ENCODE assay signal across 16 cellular contexts in genomic region chr15:70475921-70476320, GRCh38.
DNase-seq lines count a peak whose midpoint lies in the region; ATAC-seq, FAIRE-seq and TF ChIP-seq lines count a peak whose summit lies in the region.
"Had no signal": no experiment of that assay in that cellular context is flagged by ENCODE, and none has a peak within 500 bp of the region (broad histone marks: within the 10 kb centered on the region; RNA-seq: fewer than 3 reads in every experiment).

No MANE protein-coding gene starts in this region.

- FAIRE-seq in D721Med (lab: Jason Lieb, UNC) = no peak
- FAIRE-seq: GM18507, GM19239 had no signal

- H2BK5ac ChIP-seq in mesenchymal stem cell (ENCODE audit: low read depth, low read length, poor library complexity, severe bottlenecking) = no peak overlapping the region

- no peaks in the 10 kb centered on the region for H3K9me3 Mint-ChIP-seq in activated naive CD4-positive, alpha-beta T cell treated with anti-CD3 and anti-CD28 coated beads for 36 hours
- H3K9me3 Mint-ChIP-seq: activated B cell treated with CpG ODN at 0.5 μM for 24 hours had no signal

- H2BK120ac ChIP-seq in mesenchymal stem cell (ENCODE audit: low read depth, low read length) = no peak overlapping the region

- peak; percentile 53 for DNase-seq in ACHN
- peak; percentile 85 for DNase-seq in HS-27A (ENCODE audit: low read depth)
- DNase-seq in SW480 (ENCODE audit: low spot score) = peak; percentile 39
- DNase-seq in mesenchymal stem cell = no peak
- DNase-seq in SJCRH30 = no peak
- DNase-seq in D721Med (ENCODE audit: insufficient read length, low spot score) = no peak
- DNase-seq in activated naive CD4-positive, alpha-beta T cell treated with anti-CD3 and anti-CD28 coated beads for 36 hours = no peak
- DNase-seq: activated B cell treated with CpG ODN at 0.5 μM for 24 hours, activated gamma-delta T cell treated with Interleukin-2 at 50 U/mL for 16 hours, DMS 273 treated with DMSO at 0.1 percent for 48 hours, NCI-H1930 had no signal

- no peak for TF ChIP-seq CTCF in D721Med (IDR thresholded peaks at IDR 0.05; ENCODE audit: insufficient read depth, missing control alignments)

- no peak overlapping the region for H4K91ac ChIP-seq in mesenchymal stem cell (ENCODE audit: low read length)

- H3K79me1 ChIP-seq in mesenchymal stem cell (replicated peaks; ENCODE audit: low read length, poor library complexity, severe bottlenecking) = no peaks in the 10 kb centered on the region

- H3K4me3 ChIP-seq in mesenchymal stem cell (ENCODE audit: insufficient read depth in 1 of 2, low read depth in 1 of 2, low read length in 2 of 2) (no peak overlapping the region), SJCRH30 (no peak overlapping the region)
- H3K4me3 ChIP-seq: hepatocyte had no signal

- no peaks in the 10 kb centered on the region for H3K9me3 ChIP-seq in mesenchymal stem cell (ENCODE audit: control insufficient read depth, low read length)
- H3K9me3 ChIP-seq in SJCRH30 (replicated peaks) = no peaks in the 10 kb centered on the region

- H3K27me3 ChIP-seq in mesenchymal stem cell (ENCODE audit: control insufficient read depth in 1 of 2, insufficient read depth in 1 of 2, low read length in 2 of 2) (peaks cover 0 to 34% of the 10 kb centered on the region in 2 experiments), SJCRH30 (peaks cover 12% of the 10 kb centered on the region; the same call in 1 of the 2 replicates)
- H3K27me3 ChIP-seq: hepatocyte had no signal

- H2BK15ac ChIP-seq in mesenchymal stem cell (ENCODE audit: low read depth, poor library complexity, severe bottlenecking) = no peak overlapping the region

- in situ Hi-C loops in ACHN (cut with HindIII; ENCODE audit: low pct_ligation_motif_present, low pct_unique_long_range_greater_than_20kb, low sequenced_read_pairs) = no loop called here

- H3K36me3 ChIP-seq in mesenchymal stem cell (ENCODE audit: control insufficient read depth in 1 of 2, insufficient read depth in 2 of 2, low read depth in 1 of 2, low read length in 2 of 2) (no peaks in the 10 kb centered on the region), SJCRH30 (no peaks in the 10 kb centered on the region)

- CTCF ChIA-PET in activated naive CD4-positive, alpha-beta T cell treated with anti-CD3 and anti-CD28 coated beads for 36 hours (lab: Charles Lee) = interaction anchor here (0.5 to 2.6 kb wide), 4 partner anchors 10 to 1000 kb away, joined by 3 to 14 read pairs (median 6); no protein-coding TSS in a partner anchor

- H3K4me2 ChIP-seq in mesenchymal stem cell (ENCODE audit: low read length, poor library complexity, severe bottlenecking) = no peak overlapping the region
- H3K4me2 ChIP-seq: hepatocyte had no signal

- H3K4me3 Mint-ChIP-seq in activated naive CD4-positive, alpha-beta T cell treated with anti-CD3 and anti-CD28 coated beads for 36 hours = no peak overlapping the region

- no peak overlapping the region for H2AFZ ChIP-seq in mesenchymal stem cell (ENCODE audit: low read depth, low read length)
- H2AFZ ChIP-seq: hepatocyte had no signal

- no peak overlapping the region for H3K9ac ChIP-seq in mesenchymal stem cell (ENCODE audit: low read length)

- H3K27me3 Mint-ChIP-seq in activated naive CD4-positive, alpha-beta T cell treated with anti-CD3 and anti-CD28 coated beads for 36 hours (ENCODE audit: low read depth) = peaks cover 9% of the 10 kb centered on the region
- H3K27me3 Mint-ChIP-seq: activated B cell treated with CpG ODN at 0.5 μM for 24 hours had no signal

- ATAC-seq in HG02759 (IDR thresholded peaks at IDR 0.05; ENCODE audit: unreplicated experiment) = no peak

- H4K8ac ChIP-seq in mesenchymal stem cell (ENCODE audit: low read length) = no peak overlapping the region

- no peak overlapping the region for H3K4ac ChIP-seq in mesenchymal stem cell (ENCODE audit: low read depth in 1 of 2, low read length in 2 of 2)

- no peak overlapping the region for H3K27ac Mint-ChIP-seq in activated naive CD4-positive, alpha-beta T cell treated with anti-CD3 and anti-CD28 coated beads for 36 hours
- H3K27ac Mint-ChIP-seq: activated B cell treated with CpG ODN at 0.5 μM for 24 hours had no signal

- no peak overlapping the region for H3K23ac ChIP-seq in mesenchymal stem cell (ENCODE audit: low read length in 2 of 2)

- H3K18ac ChIP-seq in mesenchymal stem cell (ENCODE audit: low read depth in 1 of 2, low read length in 2 of 2) = no peak overlapping the region

- peak overlapping the region; percentile 18 for H2AK5ac ChIP-seq in mesenchymal stem cell (ENCODE audit: low read length, severe bottlenecking)

- peaks cover 45% of the 10 kb centered on the region for H3K4me1 Mint-ChIP-seq in activated naive CD4-positive, alpha-beta T cell treated with anti-CD3 and anti-CD28 coated beads for 36 hours (ENCODE audit: low read depth)

- no peak overlapping the region for H2BK12ac ChIP-seq in mesenchymal stem cell (ENCODE audit: low read length in 2 of 2)

- H3K4me1 ChIP-seq in mesenchymal stem cell (ENCODE audit: control insufficient read depth, insufficient read depth, low read depth, low read length) (peaks cover 23% of the 10 kb centered on the region), SJCRH30 (peaks cover 5% of the 10 kb centered on the region; the same call in 1 of the 2 replicates)

- intact Hi-C loops in activated naive CD4-positive, alpha-beta T cell treated with anti-CD3 and anti-CD28 coated beads for 36 hours (cut with micrococcal nuclease) = no loop called here

- H3K14ac ChIP-seq in mesenchymal stem cell (ENCODE audit: low read length in 2 of 2) = no peak overlapping the region

- no peaks in the 10 kb centered on the region for H3K36me3 Mint-ChIP-seq in activated naive CD4-positive, alpha-beta T cell treated with anti-CD3 and anti-CD28 coated beads for 36 hours (ENCODE audit: low read depth)
- H3K36me3 Mint-ChIP-seq: brain had no signal

- no peak overlapping the region for H3K27ac ChIP-seq in mesenchymal stem cell (ENCODE audit: low read length, poor library complexity, severe bottlenecking)
- no peak overlapping the region for H3K27ac ChIP-seq in SJCRH30
- H3K27ac ChIP-seq: hepatocyte had no signal

Comparison
In these comparisons a context has a peak if more than half of its experiments do, and no peak if none do; other contexts are left out.
1. DNase-seq: peak in ACHN (single experiment), HS-27A (single experiment) and SW480 (single experiment); none in mesenchymal stem cell (single experiment), SJCRH30 (0 of 2), D721Med (single experiment) and activated naive CD4-positive, alpha-beta T cell treated with anti-CD3 and anti-CD28 coated beads for 36 hours (single experiment).